In the genomic region with DNA sequence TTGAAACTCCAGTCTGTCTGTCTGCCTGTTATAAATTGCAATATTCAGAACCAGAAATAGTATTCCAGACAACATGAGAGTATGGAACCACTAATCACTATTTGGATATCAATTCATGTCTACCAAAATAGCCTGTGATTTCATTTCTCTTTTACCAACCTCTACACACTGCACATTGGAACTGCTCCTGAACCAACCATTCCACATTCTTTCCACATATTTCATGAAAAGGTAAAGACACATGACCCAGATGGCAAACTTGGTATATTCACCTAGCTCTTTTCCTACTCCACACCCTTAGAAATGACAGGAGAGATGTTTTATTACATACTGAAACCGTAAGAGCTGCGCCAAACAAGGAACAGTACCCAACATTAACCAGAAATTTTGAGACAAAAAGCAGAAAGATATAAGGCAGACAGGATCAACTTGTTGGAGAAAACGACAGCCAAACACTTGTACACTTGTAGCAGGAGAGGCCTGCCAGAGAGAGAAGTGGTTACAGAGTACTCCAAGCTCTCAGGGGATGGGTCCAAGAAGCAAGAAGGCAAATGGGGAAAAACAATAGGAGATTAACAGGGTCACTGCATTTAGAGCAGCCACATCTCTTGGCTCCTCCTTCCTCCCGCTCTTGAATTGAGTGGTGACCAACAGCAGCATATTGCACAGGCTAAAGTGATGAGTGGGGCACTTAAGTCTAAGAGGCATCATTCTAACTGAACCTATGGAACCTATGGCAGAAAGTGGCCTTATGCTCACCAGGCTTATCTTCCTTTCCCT, we compare ENCODE assay signal across 19 cellular contexts.
"Had no signal": no experiment of that assay in that cellular context is flagged by ENCODE, and none has a peak within 500 bp of the region (broad histone marks: within the 10 kb centered on the region; RNA-seq: fewer than 3 reads in every experiment).

No MANE protein-coding gene starts in this region.

- FAIRE-seq: frontal cortex, islet of Langerhans had no signal

- H3K27ac Mint-ChIP-seq: activated CD4-positive, alpha-beta T cell treated with anti-CD3 and anti-CD28 coated beads for 36 hours; activated CD8-positive, alpha-beta T cell treated with anti-CD3 and anti-CD28 coated beads for 36 hours; activated naive CD8-positive, alpha-beta T cell; natural killer cell treated with Interleukin-12 subunit alpha and Interleukin-12 subunit beta and Interleukin-15 and Interleukin-18, amount 100 ng/mL, for 72 hours; stimulated activated naive B cell treated with anti-CD40 and anti-IgM and Interleukin-4, amounts not matched to agents 10 μg/mL and 1 μg/mL and 100 μg/mL, for 72 hours; T-helper 17 cell had no signal

- H3K36me3 ChIP-seq: brain microvascular endothelial cell, tibial nerve had no signal

- H3K4me1 Mint-ChIP-seq: activated CD4-positive, alpha-beta T cell treated with anti-CD3 and anti-CD28 coated beads for 36 hours; stimulated activated naive B cell treated with anti-CD40 and anti-IgM and Interleukin-4, amounts not matched to agents 10 μg/mL and 1 μg/mL and 100 μg/mL, for 72 hours; T-helper 17 cell had no signal

- ATAC-seq: activated CD4-positive, alpha-beta T cell treated with anti-CD3 and anti-CD28 coated beads for 36 hours; activated CD8-positive, alpha-beta T cell treated with anti-CD3 and anti-CD28 coated beads for 36 hours; activated T-cell treated with anti-CD3 and anti-CD28 coated beads, Interleukin-2, amount 50 U/mL, for 4 hours; left lobe of liver; natural killer cell treated with Interleukin-12 subunit alpha and Interleukin-12 subunit beta and Interleukin-15 and Interleukin-18, amount 100 ng/mL, for 72 hours; stimulated activated naive B cell treated with anti-CD40 and anti-IgM and Interleukin-4, amounts not matched to agents 10 μg/mL and 1 μg/mL and 100 μg/mL, for 72 hours; T-helper 17 cell had no signal

- H3K4me3 ChIP-seq: tibial nerve had no signal

- H3K27me3 ChIP-seq: brain microvascular endothelial cell, tibial nerve had no signal

- H3K9me3 Mint-ChIP-seq: activated T-cell treated with anti-CD3 and anti-CD28 coated beads, Interleukin-2, amount 50 U/mL, for 4 hours; natural killer cell treated with Interleukin-12 subunit alpha and Interleukin-12 subunit beta and Interleukin-15 and Interleukin-18, amount 100 ng/mL, for 72 hours had no signal

- DNase-seq: activated CD4-positive, alpha-beta T cell treated with anti-CD3 and anti-CD28 coated beads for 36 hours; activated CD8-positive, alpha-beta T cell treated with anti-CD3 and anti-CD28 coated beads for 36 hours; activated effector memory CD4-positive, alpha-beta T cell treated with anti-CD3 and anti-CD28 coated beads, Interleukin-2, amount 50 U/mL, for 16 hours; activated T-cell treated with anti-CD3 and anti-CD28 coated beads, Interleukin-2, amount 50 U/mL, for 4 hours; amygdala; brain microvascular endothelial cell; cerebellar nuclear complex; effector CD8-positive, alpha-beta T cell; mesenchymal stem cell; occipital lobe; stimulated activated CD4-positive, alpha-beta T cell treated with anti-CD3 and anti-CD28 coated beads, Interleukin-2, amount 100 ng/mL, for 48 hours; stimulated activated naive B cell treated with anti-CD40 and anti-IgM and Interleukin-4, amounts not matched to agents 10 μg/mL and 1 μg/mL and 100 μg/mL, for 72 hours; T-helper 17 cell had no signal

- H3K9me3 ChIP-seq: tibial nerve had no signal

- H3K27ac ChIP-seq: brain microvascular endothelial cell, tibial nerve had no signal

- H3K4me3 Mint-ChIP-seq: activated CD4-positive, alpha-beta T cell treated with anti-CD3 and anti-CD28 coated beads for 36 hours; activated CD8-positive, alpha-beta T cell treated with anti-CD3 and anti-CD28 coated beads for 36 hours; activated naive CD8-positive, alpha-beta T cell; activated T-cell treated with anti-CD3 and anti-CD28 coated beads, Interleukin-2, amount 50 U/mL, for 4 hours; natural killer cell treated with Interleukin-12 subunit alpha and Interleukin-12 subunit beta and Interleukin-15 and Interleukin-18, amount 100 ng/mL, for 72 hours; stimulated activated naive B cell treated with anti-CD40 and anti-IgM and Interleukin-4, amounts not matched to agents 10 μg/mL and 1 μg/mL and 100 μg/mL, for 72 hours; T-helper 17 cell had no signal
